14 cellular contexts compared by ENCODE assay signal in genomic region chr9:6829027-6829426, GRCh38.
DNase-seq lines count a peak whose midpoint lies in the region; ATAC-seq and TF ChIP-seq lines count a peak whose summit lies in the region.
"Had no signal": no experiment of that assay in that cellular context is flagged by ENCODE, and none has a peak within 500 bp of the region (broad histone marks: within the 10 kb centered on the region; RNA-seq: fewer than 3 reads in every experiment).

No MANE protein-coding gene starts in this region.

- no peaks in the 10 kb centered on the region for H3K9me3 Mint-ChIP-seq in endothelial cell (ENCODE audit: unreplicated experiment)

- peak; percentile 20 for TF ChIP-seq CTCF in endothelial cell (IDR thresholded peaks at IDR 0.05; ENCODE audit: unreplicated experiment)
- no peak for TF ChIP-seq CTCF in mucosa of descending colon (IDR thresholded peaks at IDR 0.05)
- TF ChIP-seq CTCF in dorsolateral prefrontal cortex (IDR thresholded peaks at IDR 0.05 in 54 of 56, conservative IDR thresholded peaks at IDR 0.05 in 2 of 56; ENCODE audit: low read depth in 1 of 56, partially characterized antibody in 56 of 56): no peak

- DNase-seq in ELF-1 (ENCODE audit: low read depth, low spot score) (peak; percentile 13), M059J (ENCODE audit: low read depth) (peak; percentile 21), endothelial cell (ENCODE audit: low spot score) (no peak), mucosa of descending colon (no peak), COLO668 (lab: John Stamatoyannopoulos, UW; ENCODE audit: unreplicated experiment) (no peak), dorsolateral prefrontal cortex (no peak), T1000 (lab: John Stamatoyannopoulos, UW) (no peak)
- DNase-seq: activated CD8-positive, alpha-beta memory T cell treated with anti-CD3 and anti-CD28 coated beads, Interleukin-2, amount 10 ng/mL, durations not matched to agents 7 days and 5 days; dermis blood vessel endothelial cell; SJCRH30; testis had no signal

- no peaks in the 10 kb centered on the region for H3K27me3 Mint-ChIP-seq in endothelial cell (ENCODE audit: unreplicated experiment)
- H3K27me3 Mint-ChIP-seq: activated CD8-positive, alpha-beta memory T cell treated with anti-CD3 and anti-CD28 coated beads, Interleukin-2, amount 10 ng/mL, durations not matched to agents 7 days and 5 days had no signal

- H3K9me3 ChIP-seq in mucosa of descending colon: no peaks in the 10 kb centered on the region
- H3K9me3 ChIP-seq: SJCRH30, testis had no signal

- H3K27ac Mint-ChIP-seq in endothelial cell (ENCODE audit: unreplicated experiment): no peak overlapping the region
- H3K27ac Mint-ChIP-seq: activated CD8-positive, alpha-beta memory T cell treated with anti-CD3 and anti-CD28 coated beads, Interleukin-2, amount 10 ng/mL, durations not matched to agents 7 days and 5 days had no signal

- H3K4me3 ChIP-seq in mucosa of descending colon: no peak overlapping the region
- no peak overlapping the region for H3K4me3 ChIP-seq in dorsolateral prefrontal cortex
- H3K4me3 ChIP-seq: K562, SJCRH30, skin epidermis, testis had no signal

- no peaks in the 10 kb centered on the region for H3K36me3 Mint-ChIP-seq in endothelial cell (ENCODE audit: low read depth, unreplicated experiment)

- no peak overlapping the region for H3K27ac ChIP-seq in dorsolateral prefrontal cortex
- H3K27ac ChIP-seq: SJCRH30, skin epidermis, testis had no signal

- no peaks in the 10 kb centered on the region for H3K4me1 Mint-ChIP-seq in endothelial cell (ENCODE audit: unreplicated experiment)

- ATAC-seq in mucosa of descending colon (peak; percentile 38), HG03175 (IDR thresholded peaks at IDR 0.05; ENCODE audit: unreplicated experiment) (no peak)
- ATAC-seq: activated CD8-positive, alpha-beta memory T cell treated with anti-CD3 and anti-CD28 coated beads, Interleukin-2, amount 10 ng/mL, durations not matched to agents 7 days and 5 days; K562 had no signal

- intact Hi-C loops in mucosa of descending colon (cut with DNase I, micrococcal nuclease) (no loop called here), dorsolateral prefrontal cortex (cut with DNase I) (no loop called here)

- H3K36me3 ChIP-seq in mucosa of descending colon (ENCODE audit: low read depth): no peaks in the 10 kb centered on the region
- H3K36me3 ChIP-seq: SJCRH30 had no signal

- no peaks in the 10 kb centered on the region for H3K27me3 ChIP-seq in dorsolateral prefrontal cortex
- H3K27me3 ChIP-seq: SJCRH30, testis had no signal

- H3K4me3 Mint-ChIP-seq in endothelial cell (ENCODE audit: unreplicated experiment): no peak overlapping the region
- H3K4me3 Mint-ChIP-seq: activated CD8-positive, alpha-beta memory T cell treated with anti-CD3 and anti-CD28 coated beads, Interleukin-2, amount 10 ng/mL, durations not matched to agents 7 days and 5 days had no signal

- H3K4me1 ChIP-seq in mucosa of descending colon (ENCODE audit: low read depth): no peaks in the 10 kb centered on the region
- H3K4me1 ChIP-seq: SJCRH30, testis had no signal

Comparison
In these comparisons a context has a peak if more than half of its experiments do, and no peak if none do; other contexts are left out.
1. DNase-seq: peak in ELF-1 (single experiment) and M059J (single experiment); none in endothelial cell (single experiment), mucosa of descending colon (0 of 3), COLO668 (single experiment), dorsolateral prefrontal cortex (0 of 10) and T1000 (single experiment).